ENCODE assay signal across 17 cellular contexts in the genomic region with DNA sequence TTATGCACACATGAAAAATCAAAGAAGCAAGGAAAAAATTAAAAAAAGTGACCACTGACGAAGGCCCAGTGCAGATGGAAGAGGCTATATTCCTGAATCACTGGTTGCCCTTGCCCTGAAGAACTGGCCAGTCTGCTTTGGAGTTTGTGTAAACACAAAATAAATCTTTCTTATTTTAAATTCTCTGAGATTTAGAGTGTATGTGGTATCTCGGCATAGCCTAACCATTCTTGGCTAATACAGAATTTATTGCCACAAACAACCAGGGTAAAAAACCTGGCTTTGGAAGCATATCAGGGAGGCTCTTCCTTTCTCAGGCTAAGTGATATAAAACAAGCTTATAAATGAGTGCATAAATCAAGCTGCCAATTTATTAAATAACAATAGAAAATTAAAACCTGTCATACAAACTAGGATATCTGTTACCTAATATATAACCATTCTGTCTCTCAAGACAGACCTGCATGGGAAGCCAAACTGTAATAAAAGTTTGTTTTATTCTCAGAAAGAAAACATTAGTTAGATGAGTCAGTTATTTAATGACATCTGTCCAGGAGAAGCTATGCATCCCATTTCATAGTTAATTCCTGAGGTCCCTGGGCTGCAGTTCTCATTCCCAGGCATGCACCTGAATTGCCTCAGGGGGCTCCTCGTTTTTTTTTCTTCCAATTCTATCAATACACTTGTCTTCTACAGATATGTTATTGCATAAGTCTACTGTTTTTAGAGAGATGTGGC.
"Had no signal": no experiment of that assay in that cellular context is flagged by ENCODE, and none has a peak within 500 bp of the region (broad histone marks: within the 10 kb centered on the region; RNA-seq: fewer than 3 reads in every experiment).

No MANE protein-coding gene starts in this region.

- H3K27ac ChIP-seq: SK-N-MC had no signal

- DNase-seq: activated CD4-positive, alpha-beta memory T cell treated with anti-CD3 and anti-CD28 coated beads, Interleukin-2, amount 10 ng/mL, durations not matched to agents 7 days and 5 days; activated CD4-positive, CD25-positive, alpha-beta regulatory T cell; activated gamma-delta T cell; activated naive CD4-positive, alpha-beta T cell treated with anti-CD3 and anti-CD28 coated beads for 36 hours; activated T-cell treated with anti-CD3 and anti-CD28 coated beads for 4 hours; activated T-cell treated with anti-CD3 and anti-CD28 coated beads, Interleukin-2, amount 50 U/mL, for 48 hours; anterior cingulate cortex; cerebellar nuclear complex; KG1; NCI-H1092; NCI-H1694; NCI-H2029; NCI-H2107; NCI-H510A treated with DMSO at 0.1 percent for 48 hours; T-cell; T1000 had no signal

- H3K4me3 ChIP-seq: SK-N-MC had no signal
